ENCODE assay signal across 14 cellular contexts in the genomic region with DNA sequence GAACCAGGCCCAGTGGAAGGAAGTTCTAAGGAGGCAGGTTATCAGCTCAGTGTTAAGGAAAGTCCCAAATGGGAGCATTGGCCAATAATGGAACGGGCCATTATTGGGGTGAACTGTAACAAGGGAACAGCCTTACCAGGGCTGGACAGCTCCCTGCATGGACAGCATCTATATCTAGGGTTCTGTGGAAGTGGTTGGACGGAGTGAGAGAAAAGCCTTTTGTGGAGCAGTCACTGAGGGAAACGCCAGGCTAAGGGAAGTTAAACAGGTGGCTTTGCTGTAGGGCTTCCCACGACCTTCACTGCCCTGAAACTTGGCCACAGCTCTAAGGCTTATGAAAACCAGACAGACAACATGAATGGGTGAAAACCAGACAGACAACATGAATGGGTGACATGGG.
DNase-seq lines count a peak whose midpoint lies in the region; FAIRE-seq and TF ChIP-seq lines count a peak whose summit lies in the region.
"Had no signal": no experiment of that assay in that cellular context is flagged by ENCODE, and none has a peak within 500 bp of the region (broad histone marks: within the 10 kb centered on the region; RNA-seq: fewer than 3 reads in every experiment).

No MANE protein-coding gene starts in this region.

- FAIRE-seq in GM18507 (lab: Jason Lieb, UNC) = peak; percentile 46
- FAIRE-seq: kidney had no signal

- no peaks in the 10 kb centered on the region for H3K79me2 ChIP-seq in SU-DHL-6 (ENCODE audit: insufficient read depth, low read length)

- DNase-seq in ACHN (peak; percentile 16), GM18507 (ENCODE audit: extremely low spot score, insufficient read length, low read depth) (no peak), foreskin fibroblast (peak; percentile 55 to 76), DMS153 treated with DMSO at 0.1 percent for 48 hours (lab: John Stamatoyannopoulos, UW; ENCODE audit: unreplicated experiment) (no peak), DMS 273 (lab: John Stamatoyannopoulos, UW; ENCODE audit: unreplicated experiment) (no peak), NCI-H2107 (lab: John Stamatoyannopoulos, UW) (no peak), NCI-H1092 (lab: John Stamatoyannopoulos, UW) (no peak)
- DNase-seq: effector CD4-positive, alpha-beta T cell; kidney; stimulated activated CD4-positive, alpha-beta T cell treated with anti-CD3 and anti-CD28 coated beads, Interleukin-4, amount 100 ng/mL, for 1 hour; stimulated activated naive CD4-positive, alpha-beta T cell had no signal

- no peaks in the 10 kb centered on the region for H3K36me3 ChIP-seq in SU-DHL-6 (ENCODE audit: low read length)
- H3K36me3 ChIP-seq: ascending aorta had no signal

- no peak overlapping the region for H2AFZ ChIP-seq in SU-DHL-6 (ENCODE audit: low read depth, low read length, severe bottlenecking)

- H3K4me3 ChIP-seq in SU-DHL-6 (ENCODE audit: insufficient read depth, low read length, poor library complexity, severe bottlenecking) (no peak overlapping the region), foreskin fibroblast (ENCODE audit: low read depth in 1 of 2, low read length in 2 of 2) (no peak overlapping the region)
- H3K4me3 ChIP-seq: ascending aorta, SK-N-MC had no signal

- in situ Hi-C loops in ACHN (cut with HindIII; ENCODE audit: low pct_ligation_motif_present, low pct_unique_long_range_greater_than_20kb, low sequenced_read_pairs) = no loop called here

- H3K9ac ChIP-seq in SU-DHL-6 (ENCODE audit: low read length) = peak overlapping the region; percentile 47; the same call in 1 of the 2 replicates

- no peaks in the 10 kb centered on the region for H3K9me3 ChIP-seq in SU-DHL-6 (ENCODE audit: insufficient read depth, low read length)
- H3K9me3 ChIP-seq: ascending aorta had no signal

- peaks cover 41% of the 10 kb centered on the region for H3F3A ChIP-seq in SU-DHL-6 (ENCODE audit: insufficient read depth)

- H4K20me1 ChIP-seq in SU-DHL-6 (ENCODE audit: low read depth, low read length) = no peaks in the 10 kb centered on the region

- H3K27ac ChIP-seq in SU-DHL-6 (ENCODE audit: low read depth, low read length) = peak overlapping the region; percentile 96
- H3K27ac ChIP-seq: SK-N-MC had no signal

- peak overlapping the region; percentile 62 for H3K4me2 ChIP-seq in SU-DHL-6 (ENCODE audit: low read depth, low read length, poor library complexity, severe bottlenecking)

- no peaks in the 10 kb centered on the region for H3K27me3 ChIP-seq in SU-DHL-6 (ENCODE audit: low read length)
- H3K27me3 ChIP-seq: ascending aorta had no signal

- no peaks in the 10 kb centered on the region for H3K9me2 ChIP-seq in SU-DHL-6 (replicated peaks; ENCODE audit: insufficient read depth, low read length)

- TF ChIP-seq CTCF in SU-DHL-6 (IDR thresholded peaks at IDR 0.05; ENCODE audit: insufficient read depth, low read length, poor library complexity, severe bottlenecking) (no peak), foreskin fibroblast (IDR thresholded peaks at IDR 0.05; ENCODE audit: low read depth, low read length) (no peak)

Comparison
In these comparisons a context has a peak if more than half of its experiments do, and no peak if none do; other contexts are left out.
1. DNase-seq: peak in ACHN (single experiment) and foreskin fibroblast (2 of 2); none in GM18507 (single experiment), DMS153 treated with DMSO at 0.1 percent for 48 hours (single experiment), DMS 273 (single experiment), NCI-H2107 (single experiment) and NCI-H1092 (single experiment).